1 cellular context compared by ENCODE assay signal in the genomic region with DNA sequence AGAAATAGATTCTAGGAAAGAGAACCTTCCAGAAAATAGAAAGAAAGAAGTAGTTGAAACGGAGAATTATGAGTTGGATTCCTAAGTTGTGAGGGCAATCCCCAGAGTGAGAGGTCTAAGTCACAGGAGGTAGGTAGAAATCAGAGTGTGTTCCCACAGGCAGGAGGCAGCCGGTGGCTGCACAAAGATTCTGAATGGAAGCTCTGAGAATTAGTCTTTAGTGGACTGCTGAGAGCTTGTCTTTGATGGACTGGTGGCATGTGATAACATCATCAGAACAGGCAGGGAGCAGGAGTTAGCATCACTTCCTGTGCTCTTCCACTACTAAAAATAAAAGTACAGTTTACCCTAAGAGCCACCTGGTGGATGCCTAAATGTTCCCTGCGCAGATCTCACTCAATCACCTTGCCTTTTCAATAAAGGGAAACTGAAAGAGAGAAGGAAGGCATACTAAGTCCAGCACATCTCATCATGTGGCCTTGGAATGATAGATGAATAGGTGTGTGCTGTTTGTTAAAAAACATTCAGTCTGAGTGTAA.
TF ChIP-seq lines count a peak whose summit lies in the region.

No MANE protein-coding gene starts in this region.

TF ChIP-seq in GM12878, 131 proteins besides CTCF, POLR2A, EP300 and RAD21 (continued from another document):
- no peak for TF ChIP-seq ZNF274 (IDR thresholded peaks at IDR 0.05; ENCODE audit: insufficient read depth, insufficient read length)
